In the genomic region with DNA sequence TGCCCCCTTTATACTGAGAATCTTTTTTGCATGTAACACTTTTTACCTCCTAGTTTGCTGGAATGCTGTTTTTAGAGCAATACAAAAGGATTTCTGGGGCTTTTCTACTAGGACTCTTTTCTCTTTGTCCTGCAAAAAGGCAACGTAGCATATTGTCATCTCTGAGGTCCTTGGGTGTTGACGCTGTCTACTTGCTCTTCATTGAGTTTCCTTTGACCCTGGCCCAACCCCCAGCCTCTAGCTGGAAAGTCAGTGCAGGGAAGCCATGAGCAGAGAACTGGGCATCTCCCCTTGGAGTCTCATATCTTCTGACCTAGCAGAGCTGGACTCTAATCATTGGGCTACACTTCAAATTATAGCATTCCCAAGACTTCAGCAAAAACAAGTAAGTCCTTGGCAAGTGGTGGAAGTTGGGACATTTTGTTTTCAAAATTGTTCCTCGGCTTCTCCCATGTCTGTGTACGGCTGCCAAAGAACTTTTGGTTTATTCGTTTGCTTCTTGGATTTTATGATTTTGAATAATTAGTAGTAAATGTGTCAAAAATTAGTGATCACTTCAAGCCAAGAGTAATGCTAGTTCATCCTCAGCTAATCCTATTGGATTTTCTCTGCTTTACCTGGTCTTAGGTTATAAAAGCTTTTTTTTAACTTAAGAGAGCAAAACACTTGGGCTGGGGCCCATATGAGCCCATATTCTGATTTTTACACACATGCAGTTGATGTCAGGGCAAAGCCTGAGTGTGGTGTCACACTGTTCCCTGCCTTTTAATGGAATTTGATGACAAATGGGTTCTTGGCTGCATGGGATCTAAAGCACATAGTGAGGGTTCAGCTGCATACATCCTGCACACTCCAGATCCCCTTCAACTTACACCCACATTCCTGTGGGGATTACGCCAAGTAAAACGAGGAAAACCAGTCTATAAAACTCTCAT, we compare ENCODE assay signal across 1 cellular context.
TF ChIP-seq lines count a peak whose summit lies in the region.

No MANE protein-coding gene starts in this region.

TF ChIP-seq in WTC11, 78 proteins besides CTCF, POLR2A, EP300 and RAD21 (continued from another document):
- TF ChIP-seq, protein P1, sequence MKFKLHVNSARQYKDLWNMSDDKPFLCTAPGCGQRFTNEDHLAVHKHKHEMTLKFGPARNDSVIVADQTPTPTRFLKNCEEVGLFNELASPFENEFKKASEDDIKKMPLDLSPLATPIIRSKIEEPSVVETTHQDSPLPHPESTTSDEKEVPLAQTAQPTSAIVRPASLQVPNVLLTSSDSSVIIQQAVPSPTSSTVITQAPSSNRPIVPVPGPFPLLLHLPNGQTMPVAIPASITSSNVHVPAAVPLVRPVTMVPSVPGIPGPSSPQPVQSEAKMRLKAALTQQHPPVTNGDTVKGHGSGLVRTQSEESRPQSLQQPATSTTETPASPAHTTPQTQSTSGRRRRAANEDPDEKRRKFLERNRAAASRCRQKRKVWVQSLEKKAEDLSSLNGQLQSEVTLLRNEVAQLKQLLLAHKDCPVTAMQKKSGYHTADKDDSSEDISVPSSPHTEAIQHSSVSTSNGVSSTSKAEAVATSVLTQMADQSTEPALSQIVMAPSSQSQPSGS (CRISPR knock-in tag; IDR thresholded peaks at IDR 0.05; ENCODE audit: borderline replicate concordance, low read depth), result no peak
- TF ChIP-seq, protein P2, sequence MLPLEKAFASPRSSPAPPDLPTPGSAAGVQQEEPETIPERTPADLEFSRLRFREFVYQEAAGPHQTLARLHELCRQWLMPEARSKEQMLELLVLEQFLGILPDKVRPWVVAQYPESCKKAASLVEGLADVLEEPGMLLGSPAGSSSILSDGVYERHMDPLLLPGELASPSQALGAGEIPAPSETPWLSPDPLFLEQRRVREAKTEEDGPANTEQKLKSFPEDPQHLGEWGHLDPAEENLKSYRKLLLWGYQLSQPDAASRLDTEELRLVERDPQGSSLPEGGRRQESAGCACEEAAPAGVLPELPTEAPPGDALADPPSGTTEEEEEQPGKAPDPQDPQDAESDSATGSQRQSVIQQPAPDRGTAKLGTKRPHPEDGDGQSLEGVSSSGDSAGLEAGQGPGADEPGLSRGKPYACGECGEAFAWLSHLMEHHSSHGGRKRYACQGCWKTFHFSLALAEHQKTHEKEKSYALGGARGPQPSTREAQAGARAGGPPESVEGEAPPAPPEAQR (CRISPR knock-in tag; IDR thresholded peaks at IDR 0.05), result no peak
- TF ChIP-seq, protein P3, sequence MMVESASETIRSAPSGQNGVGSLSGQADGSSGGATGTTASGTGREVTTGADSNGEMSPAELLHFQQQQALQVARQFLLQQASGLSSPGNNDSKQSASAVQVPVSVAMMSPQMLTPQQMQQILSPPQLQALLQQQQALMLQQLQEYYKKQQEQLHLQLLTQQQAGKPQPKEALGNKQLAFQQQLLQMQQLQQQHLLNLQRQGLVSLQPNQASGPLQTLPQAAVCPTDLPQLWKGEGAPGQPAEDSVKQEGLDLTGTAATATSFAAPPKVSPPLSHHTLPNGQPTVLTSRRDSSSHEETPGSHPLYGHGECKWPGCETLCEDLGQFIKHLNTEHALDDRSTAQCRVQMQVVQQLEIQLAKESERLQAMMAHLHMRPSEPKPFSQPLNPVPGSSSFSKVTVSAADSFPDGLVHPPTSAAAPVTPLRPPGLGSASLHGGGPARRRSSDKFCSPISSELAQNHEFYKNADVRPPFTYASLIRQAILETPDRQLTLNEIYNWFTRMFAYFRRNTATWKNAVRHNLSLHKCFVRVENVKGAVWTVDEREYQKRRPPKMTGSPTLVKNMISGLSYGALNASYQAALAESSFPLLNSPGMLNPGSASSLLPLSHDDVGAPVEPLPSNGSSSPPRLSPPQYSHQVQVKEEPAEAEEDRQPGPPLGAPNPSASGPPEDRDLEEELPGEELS (CRISPR knock-in tag; IDR thresholded peaks at IDR 0.05), result no peak
- TF ChIP-seq GTF2I (CRISPR knock-in tag; conservative IDR thresholded peaks at IDR 0.05), result no peak
